Comparison of ENCODE assay signal across 35 cellular contexts in the genomic region with DNA sequence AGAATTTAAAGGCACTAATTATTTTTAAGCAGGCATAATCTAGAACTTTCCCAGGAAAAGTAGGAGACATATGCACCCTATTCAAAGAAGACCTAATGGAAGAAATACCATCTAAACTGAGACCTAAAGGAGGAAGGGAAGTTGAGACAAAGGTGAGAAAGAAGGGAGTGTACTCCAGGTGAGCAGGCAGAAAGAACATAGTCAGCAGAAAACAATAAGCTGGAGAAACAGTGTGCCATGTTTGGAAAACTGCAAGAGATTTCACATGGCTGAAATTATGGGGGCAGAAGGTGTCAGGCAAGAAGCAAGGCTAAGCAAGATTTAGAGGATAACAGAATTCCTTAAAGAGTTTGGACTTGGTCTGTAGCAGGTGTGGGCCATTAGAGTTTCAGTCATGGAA.
"Had no signal": no experiment of that assay in that cellular context is flagged by ENCODE, and none has a peak within 500 bp of the region (broad histone marks: within the 10 kb centered on the region; RNA-seq: fewer than 3 reads in every experiment).

No MANE protein-coding gene starts in this region.

- H3K36me3 ChIP-seq: MG63 had no signal

- DNase-seq: Karpas-422, Kasumi-1, MG63, MM.1S, MV-4-11, NCI-H1048, NCI-H1092, NCI-H1092 treated with DMSO at 0.1 percent for 48 hours, NCI-H1105, NCI-H1105 treated with DMSO at 0.1 percent for 48 hours, NCI-H1417, NCI-H1417 treated with DMSO at 0.1 percent for 48 hours, NCI-H1436, NCI-H1436 treated with DMSO at 0.1 percent for 48 hours, NCI-H146, NCI-H1694, NCI-H1694 treated with DMSO at 0.1 percent for 48 hours, NCI-H187, NCI-H187 treated with DMSO at 0.1 percent for 48 hours, NCI-H1930, NCI-H2029, NCI-H2029 treated with DMSO at 0.1 percent for 48 hours, NCI-H2081, NCI-H2081 treated with DMSO at 0.1 percent for 48 hours, NCI-H2107, NCI-H2171, NCI-H2171 treated with DMSO at 0.1 percent for 48 hours, NCI-H2227 treated with DMSO at 0.1 percent for 48 hours, NCI-H226, NCI-H345, NCI-H446, NCI-H446 treated with DMSO at 0.1 percent for 48 hours, NCI-H510A, NCI-H510A treated with DMSO at 0.1 percent for 48 hours, NCI-H524 had no signal

- H3K9me3 ChIP-seq: MG63 had no signal

- H3K4me3 ChIP-seq: MG63 had no signal

- H3K27me3 ChIP-seq: MG63 had no signal
